ENCODE assay signal across 1 cellular context in genomic region chr1:99943238-99943794, GRCh38.
TF ChIP-seq lines count a peak whose summit lies in the region.

No MANE protein-coding gene starts in this region.

TF ChIP-seq in K562, 482 proteins besides CTCF, POLR2A, EP300 and RAD21 (continued from another document and continues in another):
- TF ChIP-seq ARID3A (IDR thresholded peaks at IDR 0.05; ENCODE audit: borderline replicate concordance, low read depth, low read length) = peak; percentile 21; the same call in 1 of the 2 replicates
- TF ChIP-seq, protein P1, sequence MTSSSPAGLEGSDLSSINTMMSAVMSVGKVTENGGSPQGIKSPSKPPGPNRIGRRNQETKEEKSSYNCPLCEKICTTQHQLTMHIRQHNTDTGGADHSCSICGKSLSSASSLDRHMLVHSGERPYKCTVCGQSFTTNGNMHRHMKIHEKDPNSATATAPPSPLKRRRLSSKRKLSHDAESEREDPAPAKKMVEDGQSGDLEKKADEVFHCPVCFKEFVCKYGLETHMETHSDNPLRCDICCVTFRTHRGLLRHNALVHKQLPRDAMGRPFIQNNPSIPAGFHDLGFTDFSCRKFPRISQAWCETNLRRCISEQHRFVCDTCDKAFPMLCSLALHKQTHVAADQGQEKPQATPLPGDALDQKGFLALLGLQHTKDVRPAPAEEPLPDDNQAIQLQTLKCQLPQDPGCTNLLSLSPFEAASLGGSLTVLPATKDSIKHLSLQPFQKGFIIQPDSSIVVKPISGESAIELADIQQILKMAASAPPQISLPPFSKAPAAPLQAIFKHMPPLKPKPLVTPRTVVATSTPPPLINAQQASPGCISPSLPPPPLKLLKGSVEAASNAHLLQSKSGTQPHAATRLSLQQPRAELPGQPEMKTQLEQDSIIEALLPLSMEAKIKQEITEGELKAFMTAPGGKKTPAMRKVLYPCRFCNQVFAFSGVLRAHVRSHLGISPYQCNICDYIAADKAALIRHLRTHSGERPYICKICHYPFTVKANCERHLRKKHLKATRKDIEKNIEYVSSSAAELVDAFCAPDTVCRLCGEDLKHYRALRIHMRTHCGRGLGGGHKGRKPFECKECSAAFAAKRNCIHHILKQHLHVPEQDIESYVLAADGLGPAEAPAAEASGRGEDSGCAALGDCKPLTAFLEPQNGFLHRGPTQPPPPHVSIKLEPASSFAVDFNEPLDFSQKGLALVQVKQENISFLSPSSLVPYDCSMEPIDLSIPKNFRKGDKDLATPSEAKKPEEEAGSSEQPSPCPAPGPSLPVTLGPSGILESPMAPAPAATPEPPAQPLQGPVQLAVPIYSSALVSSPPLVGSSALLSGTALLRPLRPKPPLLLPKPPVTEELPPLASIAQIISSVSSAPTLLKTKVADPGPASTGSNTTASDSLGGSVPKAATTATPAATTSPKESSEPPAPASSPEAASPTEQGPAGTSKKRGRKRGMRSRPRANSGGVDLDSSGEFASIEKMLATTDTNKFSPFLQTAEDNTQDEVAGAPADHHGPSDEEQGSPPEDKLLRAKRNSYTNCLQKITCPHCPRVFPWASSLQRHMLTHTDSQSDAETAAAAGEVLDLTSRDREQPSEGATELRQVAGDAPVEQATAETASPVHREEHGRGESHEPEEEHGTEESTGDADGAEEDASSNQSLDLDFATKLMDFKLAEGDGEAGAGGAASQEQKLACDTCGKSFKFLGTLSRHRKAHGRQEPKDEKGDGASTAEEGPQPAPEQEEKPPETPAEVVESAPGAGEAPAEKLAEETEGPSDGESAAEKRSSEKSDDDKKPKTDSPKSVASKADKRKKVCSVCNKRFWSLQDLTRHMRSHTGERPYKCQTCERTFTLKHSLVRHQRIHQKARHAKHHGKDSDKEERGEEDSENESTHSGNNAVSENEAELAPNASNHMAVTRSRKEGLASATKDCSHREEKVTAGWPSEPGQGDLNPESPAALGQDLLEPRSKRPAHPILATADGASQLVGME (CRISPR knock-in tag; IDR thresholded peaks at IDR 0.05) = no peak
- no peak for TF ChIP-seq CBX3 (IDR thresholded peaks at IDR 0.05; ENCODE audit: borderline replicate concordance in 1 of 2, low read length in 2 of 2)
- no peak for TF ChIP-seq HNRNPL (IDR thresholded peaks at IDR 0.05; ENCODE audit: low read depth, low read length)
- TF ChIP-seq ZNF518B (CRISPR knock-in tag; IDR thresholded peaks at IDR 0.05) = no peak
- TF ChIP-seq BDP1 (IDR thresholded peaks at IDR 0.05; ENCODE audit: insufficient read depth, insufficient read length) = no peak
- peak; percentile 77; the same call in 1 of the 2 replicates for TF ChIP-seq GATAD2A (IDR thresholded peaks at IDR 0.05)
- no peak for TF ChIP-seq DEAF1 (CRISPR knock-in tag; IDR thresholded peaks at IDR 0.05)
- TF ChIP-seq FIP1L1 (IDR thresholded peaks at IDR 0.05; ENCODE audit: low read depth, low read length, poor library complexity, severe bottlenecking) = no peak
- TF ChIP-seq RUNX1 (IDR thresholded peaks at IDR 0.05; ENCODE audit: low read depth) = no peak
- TF ChIP-seq DPF2 (IDR thresholded peaks at IDR 0.05) = peak; percentile 74
- TF ChIP-seq LEF1 (IDR thresholded peaks at IDR 0.05) = peak; percentile 41
- no peak for TF ChIP-seq ZNF707 (CRISPR knock-in tag; conservative IDR thresholded peaks at IDR 0.05)
- no peak for TF ChIP-seq CTCFL (IDR thresholded peaks at IDR 0.05; ENCODE audit: borderline replicate concordance, insufficient read depth, low read depth, low read length, poor library complexity, severe bottlenecking)
- TF ChIP-seq PHTF2 (CRISPR knock-in tag; IDR thresholded peaks at IDR 0.05) = no peak
- peak; percentile 86 for TF ChIP-seq MAFK (IDR thresholded peaks at IDR 0.05; ENCODE audit: low read length)
- TF ChIP-seq RBM25 (IDR thresholded peaks at IDR 0.05; ENCODE audit: low read depth, low read length, severe bottlenecking) = no peak
- TF ChIP-seq PBX2 (CRISPR knock-in tag; IDR thresholded peaks at IDR 0.05; ENCODE audit: low read depth) = no peak
- TF ChIP-seq PBX2 (tag; conservative IDR thresholded peaks at IDR 0.05; ENCODE audit: low read depth) = peak; percentile 94
- peak; percentile 67 for TF ChIP-seq ATF7 (IDR thresholded peaks at IDR 0.05)
- TF ChIP-seq MCM2 (IDR thresholded peaks at IDR 0.05; ENCODE audit: low read depth) = no peak
- TF ChIP-seq ZNF274 (IDR thresholded peaks at IDR 0.05; ENCODE audit: borderline replicate concordance, low read depth, low read length) = no peak
- TF ChIP-seq, protein P2, sequence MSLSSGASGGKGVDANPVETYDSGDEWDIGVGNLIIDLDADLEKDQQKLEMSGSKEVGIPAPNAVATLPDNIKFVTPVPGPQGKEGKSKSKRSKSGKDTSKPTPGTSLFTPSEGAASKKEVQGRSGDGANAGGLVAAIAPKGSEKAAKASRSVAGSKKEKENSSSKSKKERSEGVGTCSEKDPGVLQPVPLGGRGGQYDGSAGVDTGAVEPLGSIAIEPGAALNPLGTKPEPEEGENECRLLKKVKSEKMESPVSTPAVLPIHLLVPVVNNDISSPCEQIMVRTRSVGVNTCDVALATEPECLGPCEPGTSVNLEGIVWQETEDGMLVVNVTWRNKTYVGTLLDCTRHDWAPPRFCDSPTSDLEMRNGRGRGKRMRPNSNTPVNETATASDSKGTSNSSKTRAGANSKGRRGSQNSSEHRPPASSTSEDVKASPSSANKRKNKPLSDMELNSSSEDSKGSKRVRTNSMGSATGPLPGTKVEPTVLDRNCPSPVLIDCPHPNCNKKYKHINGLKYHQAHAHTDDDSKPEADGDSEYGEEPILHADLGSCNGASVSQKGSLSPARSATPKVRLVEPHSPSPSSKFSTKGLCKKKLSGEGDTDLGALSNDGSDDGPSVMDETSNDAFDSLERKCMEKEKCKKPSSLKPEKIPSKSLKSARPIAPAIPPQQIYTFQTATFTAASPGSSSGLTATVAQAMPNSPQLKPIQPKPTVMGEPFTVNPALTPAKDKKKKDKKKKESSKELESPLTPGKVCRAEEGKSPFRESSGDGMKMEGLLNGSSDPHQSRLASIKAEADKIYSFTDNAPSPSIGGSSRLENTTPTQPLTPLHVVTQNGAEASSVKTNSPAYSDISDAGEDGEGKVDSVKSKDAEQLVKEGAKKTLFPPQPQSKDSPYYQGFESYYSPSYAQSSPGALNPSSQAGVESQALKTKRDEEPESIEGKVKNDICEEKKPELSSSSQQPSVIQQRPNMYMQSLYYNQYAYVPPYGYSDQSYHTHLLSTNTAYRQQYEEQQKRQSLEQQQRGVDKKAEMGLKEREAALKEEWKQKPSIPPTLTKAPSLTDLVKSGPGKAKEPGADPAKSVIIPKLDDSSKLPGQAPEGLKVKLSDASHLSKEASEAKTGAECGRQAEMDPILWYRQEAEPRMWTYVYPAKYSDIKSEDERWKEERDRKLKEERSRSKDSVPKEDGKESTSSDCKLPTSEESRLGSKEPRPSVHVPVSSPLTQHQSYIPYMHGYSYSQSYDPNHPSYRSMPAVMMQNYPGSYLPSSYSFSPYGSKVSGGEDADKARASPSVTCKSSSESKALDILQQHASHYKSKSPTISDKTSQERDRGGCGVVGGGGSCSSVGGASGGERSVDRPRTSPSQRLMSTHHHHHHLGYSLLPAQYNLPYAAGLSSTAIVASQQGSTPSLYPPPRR (CRISPR knock-in tag; IDR thresholded peaks at IDR 0.05; ENCODE audit: borderline replicate concordance) = no peak
- no peak for TF ChIP-seq FOXA1 (IDR thresholded peaks at IDR 0.05; ENCODE audit: borderline replicate concordance)
- TF ChIP-seq, protein P3, sequence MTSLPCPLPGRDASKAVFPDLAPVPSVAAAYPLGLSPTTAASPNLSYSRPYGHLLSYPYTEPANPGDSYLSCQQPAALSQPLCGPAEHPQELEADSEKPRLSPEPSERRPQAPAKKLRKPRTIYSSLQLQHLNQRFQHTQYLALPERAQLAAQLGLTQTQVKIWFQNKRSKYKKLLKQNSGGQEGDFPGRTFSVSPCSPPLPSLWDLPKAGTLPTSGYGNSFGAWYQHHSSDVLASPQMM (CRISPR knock-in tag; IDR thresholded peaks at IDR 0.05) = no peak
- no peak for TF ChIP-seq MBD2 (IDR thresholded peaks at IDR 0.05; ENCODE audit: borderline replicate concordance, low read depth)
- no peak for TF ChIP-seq CEBPG (CRISPR knock-in tag; IDR thresholded peaks at IDR 0.05)
- TF ChIP-seq CEBPG (tag; conservative IDR thresholded peaks at IDR 0.05 in 1 of 2, IDR thresholded peaks at IDR 0.05 in 1 of 2) = no peak
- no peak for TF ChIP-seq FOXO4 (CRISPR knock-in tag; IDR thresholded peaks at IDR 0.05)
